In genomic region chr12:124332068-124332672, GRCh38 we compare ENCODE assay signal across 13 cellular contexts. TPM values are rescaled to one million over a fixed set of nuclear protein-coding genes. Genes with fewer than 3 reads are reported as not detected.
DNase-seq lines count a peak whose midpoint lies in the region; ATAC-seq and TF ChIP-seq lines count a peak whose summit lies in the region.
"Had no signal": no experiment of that assay in that cellular context is flagged by ENCODE, and none has a peak within 500 bp of the region (broad histone marks: within the 10 kb centered on the region; RNA-seq: fewer than 3 reads in every experiment).

No MANE protein-coding gene starts in this region.

- intact Hi-C loops in psoas muscle (cut with DNase I) = no loop called here

- 87 to 91% (median 88%) methylated on average over 15 of the region's 15 CpGs for WGBS in psoas muscle, 3 donors
- WGBS in trophoblast cell (ENCODE audit: extremely low coverage, insufficient coverage, insufficient read length) = no CpG with 5 or more reads among the region's 15 CpGs

- no peak overlapping the region for H2BK5ac ChIP-seq in trophoblast cell (ENCODE audit: low read depth, low read length, poor library complexity)

- H4K12ac ChIP-seq in trophoblast cell (ENCODE audit: low read depth, low read length) = no peak overlapping the region

- H3K4ac ChIP-seq in trophoblast cell (ENCODE audit: low read depth, low read length) = no peak overlapping the region

- H3K4me3 ChIP-seq in NT2/D1 (ENCODE audit: insufficient read length, low read depth) (no peak overlapping the region), epithelial cell of proximal tubule (ENCODE audit: low read depth, low read length) (no peak overlapping the region), psoas muscle (no peak overlapping the region), trophoblast cell (ENCODE audit: low read depth, low read length) (no peak overlapping the region)
- H3K4me3 ChIP-seq: sigmoid colon, thoracic aorta had no signal

- no peaks in the 10 kb centered on the region for H3K79me2 ChIP-seq in trophoblast cell (ENCODE audit: control insufficient read depth, insufficient read depth, low read length, poor library complexity)

- H3K36me3 ChIP-seq in NT2/D1 (ENCODE audit: insufficient read depth, insufficient read length, low read length) (peaks cover 94% of the 10 kb centered on the region), psoas muscle (ENCODE audit: insufficient read depth in 1 of 2, low read depth in 1 of 2) (peaks cover 20 to 82% of the 10 kb centered on the region in 2 donors), trophoblast cell (ENCODE audit: control insufficient read depth in 1 of 2, insufficient read depth in 2 of 2, low read length in 2 of 2) (peaks cover 87 to 88% of the 10 kb centered on the region in 2 experiments)

- H3K9me3 ChIP-seq in NT2/D1 (ENCODE audit: insufficient read depth, low read length) = no peaks in the 10 kb centered on the region
- no peaks in the 10 kb centered on the region for H3K9me3 ChIP-seq in psoas muscle
- H3K9me3 ChIP-seq in trophoblast cell (ENCODE audit: insufficient read depth, low read depth, low read length) = peaks cover 7% of the 10 kb centered on the region
- H3K9me3 ChIP-seq: sigmoid colon, thoracic aorta had no signal

- H3K18ac ChIP-seq in trophoblast cell (ENCODE audit: low read length) = no peak overlapping the region

- H3K27me3 ChIP-seq in NT2/D1 (ENCODE audit: insufficient read depth, insufficient read length) (no peaks in the 10 kb centered on the region), psoas muscle (ENCODE audit: insufficient read depth in 3 of 3, low read length in 2 of 3) (no peaks in the 10 kb centered on the region), trophoblast cell (ENCODE audit: insufficient read depth, low read length) (no peaks in the 10 kb centered on the region)
- H3K27me3 ChIP-seq: sigmoid colon had no signal

- no peak overlapping the region for H3K9ac ChIP-seq in NT2/D1 (ENCODE audit: insufficient read length, low read depth)
- H3K9ac ChIP-seq in trophoblast cell (ENCODE audit: low read length) = no peak overlapping the region

- no peaks in the 10 kb centered on the region for H3K79me1 ChIP-seq in trophoblast cell (ENCODE audit: low read length)

- H2BK12ac ChIP-seq in trophoblast cell (ENCODE audit: low read length) = no peak overlapping the region

- H3K4me2 ChIP-seq in trophoblast cell (ENCODE audit: low read length) = no peak overlapping the region

- no peak overlapping the region for H2AK5ac ChIP-seq in trophoblast cell (ENCODE audit: low read length)

- H3K4me1 ChIP-seq in NT2/D1 (ENCODE audit: insufficient read depth, insufficient read length) (peaks cover 19% of the 10 kb centered on the region), psoas muscle (peaks cover 13% of the 10 kb centered on the region), trophoblast cell (ENCODE audit: control insufficient read depth in 1 of 2, insufficient read depth in 2 of 2, low read length in 2 of 2) (no peaks in the 10 kb centered on the region)

- DNase-seq in DMS53 (lab: John Stamatoyannopoulos, UW) (peak; percentile 34), DMS53 treated with DMSO at 0.1 percent for 48 hours (lab: John Stamatoyannopoulos, UW; ENCODE audit: unreplicated experiment) (no peak), NT2/D1 (ENCODE audit: low read depth, low spot score) (peak; percentile 23), epithelial cell of proximal tubule (ENCODE audit: low read depth) (no peak), psoas muscle (no peak), NCI-H146 treated with DMSO at 0.1 percent for 48 hours (lab: John Stamatoyannopoulos, UW; ENCODE audit: unreplicated experiment) (no peak), trophoblast cell (no peak)
- DNase-seq: activated CD8-positive, alpha-beta memory T cell treated with anti-CD3 and anti-CD28 coated beads, Interleukin-2, amount 50 U/mL, for 4 hours; NCI-H2107; sigmoid colon had no signal

- no peak overlapping the region for H3K23ac ChIP-seq in trophoblast cell (ENCODE audit: low read length)

- H3K27ac ChIP-seq in psoas muscle (no peak overlapping the region), trophoblast cell (ENCODE audit: low read depth, low read length) (no peak overlapping the region)
- H3K27ac ChIP-seq: sigmoid colon, thoracic aorta had no signal

- TF ChIP-seq CTCF in epithelial cell of proximal tubule (conservative IDR thresholded peaks at IDR 0.05; ENCODE audit: low read depth, low read length) = peak; percentile 33
- peak; percentile 12 for TF ChIP-seq CTCF in psoas muscle (IDR thresholded peaks at IDR 0.05)

- no peak overlapping the region for H4K91ac ChIP-seq in trophoblast cell (ENCODE audit: low read depth, low read length)

- ATAC-seq in psoas muscle = no peak
- ATAC-seq in HG02870 (IDR thresholded peaks at IDR 0.05; ENCODE audit: unreplicated experiment) = no peak

- no peak overlapping the region for H2BK120ac ChIP-seq in trophoblast cell (ENCODE audit: insufficient read depth, low read length, poor library complexity)

- H4K8ac ChIP-seq in trophoblast cell (ENCODE audit: low read depth, low read length) = no peak overlapping the region

- no peak overlapping the region for H2AFZ ChIP-seq in trophoblast cell (ENCODE audit: insufficient read depth, low read length, poor library complexity)

- H3K14ac ChIP-seq in trophoblast cell (ENCODE audit: low read length) = no peak overlapping the region

RNA-seq across cellular contexts. Expression of gene RFLNA, which starts 37.3 kb away (rescaled TPM):
- total RNA-seq in epithelial cell of proximal tubule = 0.69 and 0.80 TPM in 2 replicates
- total RNA-seq in psoas muscle = 1 to 10 TPM in 3 of 4 donors, under 1 TPM in 1; 0.50 to 7.8 (median 1.8) TPM
- under 1 TPM; 0.38 to 0.70 (median 0.47) TPM for polyA plus RNA-seq in psoas muscle
- polyA plus RNA-seq in trophoblast cell (2013) = 1.00 and 1.4 TPM in 2 replicates
- total RNA-seq: A172 had no signal

Comparison
In these comparisons a context has a peak if more than half of its experiments do, and no peak if none do; other contexts are left out.
1. DNase-seq: peak in DMS53 (single experiment) and NT2/D1 (single experiment); none in DMS53 treated with DMSO at 0.1 percent for 48 hours (single experiment), epithelial cell of proximal tubule (single experiment), psoas muscle (0 of 2), NCI-H146 treated with DMSO at 0.1 percent for 48 hours (single experiment) and trophoblast cell (0 of 2).